19 cellular contexts compared by ENCODE assay signal in genomic region chr18:30684825-30685481, GRCh38.
"Had no signal": no experiment of that assay in that cellular context is flagged by ENCODE, and none has a peak within 500 bp of the region (broad histone marks: within the 10 kb centered on the region; RNA-seq: fewer than 3 reads in every experiment).

No MANE protein-coding gene starts in this region.

- H3K36me3 Mint-ChIP-seq: naive thymus-derived CD8-positive, alpha-beta T cell; stimulated activated memory B cell treated with anti-CD40 and anti-IgM and Interleukin-4, amounts not matched to agents 10 μg/mL and 1 μg/mL and 100 μg/mL, for 72 hours; type B pancreatic cell had no signal

- H3K4me3 Mint-ChIP-seq: naive thymus-derived CD8-positive, alpha-beta T cell; stimulated activated memory B cell treated with anti-CD40 and anti-IgM and Interleukin-4, amounts not matched to agents 10 μg/mL and 1 μg/mL and 100 μg/mL, for 72 hours; type B pancreatic cell had no signal

- H3K9me3 ChIP-seq: esophagus squamous epithelium, heart right ventricle, pancreas, testis had no signal

- H3K4me1 Mint-ChIP-seq: naive thymus-derived CD8-positive, alpha-beta T cell; stimulated activated memory B cell treated with anti-CD40 and anti-IgM and Interleukin-4, amounts not matched to agents 10 μg/mL and 1 μg/mL and 100 μg/mL, for 72 hours had no signal

- H3K4me3 ChIP-seq: esophagus squamous epithelium, heart right ventricle, pancreas, right lobe of liver, smooth muscle cell, testis had no signal

- DNase-seq: activated CD4-positive, CD25-positive, alpha-beta regulatory T cell treated with anti-CD3 and anti-CD28 coated beads, Interleukin-2, amount 50 U/mL, for 72 hours; activated CD8-positive, alpha-beta memory T cell treated with anti-CD3 and anti-CD28 coated beads for 24 hours; activated CD8-positive, alpha-beta memory T cell treated with anti-CD3 and anti-CD28 coated beads, Interleukin-2, amount 50 U/mL, for 48 hours; activated effector memory CD4-positive, alpha-beta T cell treated with Interleukin-2 at 50 U/mL for 16 hours; activated naive CD4-positive, alpha-beta T cell treated with anti-CD3 and anti-CD28 coated beads, Interleukin-2, amount 50 U/mL, for 16 hours; activated T-cell treated with anti-CD3 and anti-CD28 coated beads, Interleukin-2, amount 50 U/mL, for 48 hours; cerebellar nuclear complex; cortex of kidney; esophagus squamous epithelium; heart right ventricle; mesenchymal stem cell; naive thymus-derived CD8-positive, alpha-beta T cell; pancreas; right lobe of liver; stimulated activated CD4-positive, alpha-beta T cell treated with anti-CD3 and anti-CD28 coated beads, Interleukin-4, amount 100 ng/mL, for 4 hours; testis had no signal

- H3K27me3 ChIP-seq: esophagus squamous epithelium, heart right ventricle, pancreas, right lobe of liver, testis had no signal

- H3K27ac ChIP-seq: esophagus squamous epithelium, heart right ventricle, pancreas, right lobe of liver, testis had no signal

- H3K27me3 Mint-ChIP-seq: naive thymus-derived CD8-positive, alpha-beta T cell; stimulated activated memory B cell treated with anti-CD40 and anti-IgM and Interleukin-4, amounts not matched to agents 10 μg/mL and 1 μg/mL and 100 μg/mL, for 72 hours; type B pancreatic cell had no signal

- H3K27ac Mint-ChIP-seq: naive thymus-derived CD8-positive, alpha-beta T cell; stimulated activated memory B cell treated with anti-CD40 and anti-IgM and Interleukin-4, amounts not matched to agents 10 μg/mL and 1 μg/mL and 100 μg/mL, for 72 hours; type B pancreatic cell had no signal

- H3K4me1 ChIP-seq: esophagus squamous epithelium, heart right ventricle, pancreas, right lobe of liver, testis had no signal

- H3K36me3 ChIP-seq: esophagus squamous epithelium, heart right ventricle, pancreas, right lobe of liver had no signal
